8 cellular contexts compared by ENCODE assay signal in genomic region chr4:162163892-162164759, GRCh38. TPM values are rescaled to one million over a fixed set of nuclear protein-coding genes. Genes with fewer than 3 reads are reported as not detected.
A peak's percentile ranks its signal among the peaks of the same experiment; 100 is the strongest.
DNase-seq lines count a peak whose midpoint lies in the region; ATAC-seq and TF ChIP-seq lines count a peak whose summit lies in the region.

Gene FSTL5 (minus strand): TSS chr4:162164000. CDS start chr4:162111396, 52,604 bp downstream.

- H3K4me1 ChIP-seq in osteoblast (ENCODE audit: insufficient read depth, low read length) (no peaks in the 10 kb centered on the region), aorta (ENCODE audit: control insufficient read depth in 1 of 2, insufficient read depth in 2 of 2, low read length in 2 of 2) (no peaks in the 10 kb centered on the region)

- no peaks in the 10 kb centered on the region for H3K79me2 ChIP-seq in osteoblast (ENCODE audit: insufficient read depth, low read length)

- TF ChIP-seq POLR2A in GM18505 (IDR thresholded peaks at IDR 0.05; ENCODE audit: borderline replicate concordance, extremely low read depth, insufficient read depth, insufficient read length), result no peak

- no peaks in the 10 kb centered on the region for H3K9me3 ChIP-seq in osteoblast (ENCODE audit: low read depth, low read length)
- H3K9me3 ChIP-seq in aorta (ENCODE audit: control insufficient read depth, low read length), result no peaks in the 10 kb centered on the region

- TF ChIP-seq CTCF in osteoblast (IDR thresholded peaks at IDR 0.05; ENCODE audit: extremely low read depth, low read depth, low read length), result no peak

- WGBS in aorta, 2 donors, result 1 to 2% methylated on average over 39 of the region's 39 CpGs

- H3K4me2 ChIP-seq in osteoblast (ENCODE audit: insufficient read depth, low read length), result no peak within 1 kb of the TSS

- H2AFZ ChIP-seq in osteoblast (ENCODE audit: low read length), result peak within 1 kb of the TSS; percentile 42

- ATAC-seq in GM18505 (IDR thresholded peaks at IDR 0.05; ENCODE audit: unreplicated experiment), result peak; percentile 98
- peak; percentile 97 for ATAC-seq in HG02938 (IDR thresholded peaks at IDR 0.05; ENCODE audit: unreplicated experiment)
- peak; percentile 62 for ATAC-seq in Right ventricle myocardium superior (ENCODE audit: poor library complexity)
- ATAC-seq in aorta (ENCODE audit: low FRiP score), result peak; percentile 59

- H3K27me3 ChIP-seq in osteoblast (ENCODE audit: insufficient read depth, low read length) (no peaks in the 10 kb centered on the region), aorta (ENCODE audit: control insufficient read depth in 1 of 2, insufficient read depth in 2 of 2, low read length in 1 of 2) (peaks cover 0 to 3% of the 10 kb centered on the region in 2 donors)

- H4K20me1 ChIP-seq in osteoblast (ENCODE audit: insufficient read depth, low read length), result no peaks in the 10 kb centered on the region

- H3K27ac ChIP-seq in osteoblast (ENCODE audit: low read depth, low read length), result no peak within 1 kb of the TSS
- H3K27ac ChIP-seq in aorta (ENCODE audit: low read depth in 1 of 2, low read length in 2 of 2), result no peak within 1 kb of the TSS

- H3K36me3 ChIP-seq in osteoblast (ENCODE audit: insufficient read depth, low read length) (no peaks in the 10 kb centered on the region), aorta (ENCODE audit: control insufficient read depth in 1 of 2, insufficient read depth in 2 of 2, low read length in 1 of 2) (no peaks in the 10 kb centered on the region)

- intact Hi-C loops in Right ventricle myocardium superior (cut with DNase I) (no loop called here), aorta (cut with DNase I) (no loop called here)

- no peak within 1 kb of the TSS for H3K4me3 ChIP-seq in osteoblast (ENCODE audit: insufficient read depth, low read length)
- peak within 1 kb of the TSS in 1 of 2 donors; percentile 15 for H3K4me3 ChIP-seq in aorta (ENCODE audit: low read length in 2 of 2)

- DNase-seq in A172 (ENCODE audit: low spot score) (peak; percentile 83), NCI-H69 (lab: John Stamatoyannopoulos, UW) (peak; percentile 94), Right ventricle myocardium superior (peak; percentile 57), osteoblast (ENCODE audit: insufficient read length, low spot score, missing footprints) (no peak), aorta (peak in 1 of 2 donors; percentile 75)
- peak; percentile 54 for DNase-seq in activated naive CD4-positive, alpha-beta T cell treated with anti-CD3 and anti-CD28 coated beads, Interleukin-2, amount 50 U/mL, for 16 hours

RNA-seq across cellular contexts. Expression of gene FSTL5, which starts in this region (rescaled TPM):
- total RNA-seq in A172 (2014; rRNA removed; shearing (Covaris generic)), result 29.3 and 30.1 TPM in 2 replicates
- not detected for total RNA-seq in Right ventricle myocardium superior
- not detected in 2 replicates for total RNA-seq in osteoblast
- total RNA-seq in aorta, result under 1 TPM in 1 of 2 donors, not detected in 1; 0.45 TPM
- not detected for polyA plus RNA-seq in aorta

Comparison
In these comparisons a context has a peak if more than half of its experiments do, and no peak if none do; other contexts are left out.
1. RNA of gene FSTL5 (total RNA-seq): 29.3 to 30.1 TPM in A172; 0.45 TPM in aorta, not detected in Right ventricle myocardium superior (single experiment) and not detected in osteoblast; every median in the first group is over 10 times any median in the second.
2. Peak in DNase-seq and ATAC-seq in Right ventricle myocardium superior; RNA of the gene not detected or under 1 TPM.
3. Peak in ATAC-seq in aorta; RNA of the gene not detected or under 1 TPM.
4. Peak in every context shown above with its lines, with median percentiles within 50 percentile points of each other: ATAC-seq.